Comparison of ENCODE assay signal across 34 cellular contexts in genomic region chr2:158962074-158962473, GRCh38.
"Had no signal": no experiment of that assay in that cellular context is flagged by ENCODE, and none has a peak within 500 bp of the region (broad histone marks: within the 10 kb centered on the region; RNA-seq: fewer than 3 reads in every experiment).

No MANE protein-coding gene starts in this region.

- ATAC-seq: activated CD4-positive, alpha-beta T cell treated with anti-CD3 and anti-CD28 coated beads for 36 hours; activated CD4-positive, CD25-positive, alpha-beta regulatory T cell treated with anti-CD3 and anti-CD28 coated beads, Interleukin-2, amount 50 U/mL, for 24 hours; activated CD8-positive, alpha-beta memory T cell treated with anti-CD3 and anti-CD28 coated beads, Interleukin-2, amount 10 ng/mL, durations not matched to agents 7 days and 5 days; activated CD8-positive, alpha-beta T cell treated with anti-CD3 and anti-CD28 coated beads, Interleukin-2, amount 10 ng/mL, durations not matched to agents 7 days and 5 days; activated naive CD4-positive, alpha-beta T cell treated with anti-CD3 and anti-CD28 coated beads, Interleukin-2, amount 50 U/mL, for 72 hours; body of pancreas had no signal

- H3K9me3 ChIP-seq: adrenal gland, body of pancreas, breast epithelium had no signal

- H3K36me3 Mint-ChIP-seq: activated CD8-positive, alpha-beta memory T cell treated with anti-CD3 and anti-CD28 coated beads, Interleukin-2, amount 10 ng/mL, durations not matched to agents 7 days and 5 days; activated naive CD4-positive, alpha-beta T cell treated with anti-CD3 and anti-CD28 coated beads, Interleukin-2, amount 50 U/mL, for 72 hours; activated naive CD8-positive, alpha-beta T cell treated with anti-CD3 and anti-CD28 coated beads for 36 hours had no signal

- H3K4me1 Mint-ChIP-seq: activated CD4-positive, alpha-beta memory T cell treated with anti-CD3 and anti-CD28 coated beads, Interleukin-2, amount 10 ng/mL, durations not matched to agents 7 days and 5 days; activated CD4-positive, alpha-beta T cell treated with anti-CD3 and anti-CD28 coated beads for 36 hours; activated CD4-positive, alpha-beta T cell treated with anti-CD3 and anti-CD28 coated beads, Interleukin-2, amount 10 ng/mL, durations not matched to agents 7 days and 5 days; activated CD8-positive, alpha-beta memory T cell treated with anti-CD3 and anti-CD28 coated beads, Interleukin-2, amount 10 ng/mL, durations not matched to agents 7 days and 5 days; activated naive CD8-positive, alpha-beta T cell treated with anti-CD3 and anti-CD28 coated beads for 36 hours had no signal

- H3K27me3 ChIP-seq: adrenal gland, body of pancreas, brain microvascular endothelial cell, breast epithelium had no signal

- H3K9me3 Mint-ChIP-seq: activated CD4-positive, alpha-beta memory T cell treated with anti-CD3 and anti-CD28 coated beads, Interleukin-2, amount 10 ng/mL, durations not matched to agents 7 days and 5 days; activated CD4-positive, alpha-beta T cell treated with anti-CD3 and anti-CD28 coated beads, Interleukin-2, amount 10 ng/mL, durations not matched to agents 7 days and 5 days; activated naive CD4-positive, alpha-beta T cell treated with anti-CD3 and anti-CD28 coated beads for 36 hours; activated naive CD4-positive, alpha-beta T cell treated with anti-CD3 and anti-CD28 coated beads, Interleukin-2, amount 50 U/mL, for 72 hours; activated naive CD8-positive, alpha-beta T cell treated with anti-CD3 and anti-CD28 coated beads for 36 hours; activated T-cell treated with anti-CD3 and anti-CD28 coated beads, Interleukin-2, amount 50 U/mL, for 24 hours; activated T-helper 2 cell treated with anti-CD3 and anti-CD28 coated beads, Interferon-gamma antibody, Interleukin-2, Interleukin-4, amounts not matched to agents 10 μg/mL and 5 μg/mL and 100 μg/mL, durations not matched to agents 14 hours and 24 hours and 36 hours; T-helper 1 cell treated with Interleukin-12 subunit alpha and Interleukin-12 subunit beta and Interleukin-4 antibody, amounts not matched to agents 30 μg/mL and 1 μg/mL, for 36 hours; T-helper 2 cell treated with Interferon-gamma antibody and Interleukin-4, amounts not matched to agents 5 μg/mL and 100 μg/mL, for 36 hours had no signal

- H3K27ac ChIP-seq: adrenal gland, body of pancreas, brain microvascular endothelial cell, breast epithelium, VCaP had no signal

- H3K4me3 Mint-ChIP-seq: activated CD4-positive, alpha-beta memory T cell treated with anti-CD3 and anti-CD28 coated beads, Interleukin-2, amount 10 ng/mL, durations not matched to agents 7 days and 5 days; activated CD4-positive, alpha-beta T cell treated with anti-CD3 and anti-CD28 coated beads for 36 hours; activated CD4-positive, alpha-beta T cell treated with anti-CD3 and anti-CD28 coated beads, Interleukin-2, amount 10 ng/mL, durations not matched to agents 7 days and 5 days; activated CD8-positive, alpha-beta memory T cell treated with anti-CD3 and anti-CD28 coated beads, Interleukin-2, amount 10 ng/mL, durations not matched to agents 7 days and 5 days; activated CD8-positive, alpha-beta T cell treated with anti-CD3 and anti-CD28 coated beads, Interleukin-2, amount 10 ng/mL, durations not matched to agents 7 days and 5 days; activated naive CD4-positive, alpha-beta T cell treated with anti-CD3 and anti-CD28 coated beads for 36 hours; activated naive CD8-positive, alpha-beta T cell treated with anti-CD3 and anti-CD28 coated beads for 36 hours; activated T-cell treated with anti-CD3 and anti-CD28 coated beads, Interleukin-2, amount 50 U/mL, for 24 hours; T-helper 1 cell treated with Interleukin-12 subunit alpha and Interleukin-12 subunit beta and Interleukin-4 antibody, amounts not matched to agents 30 μg/mL and 1 μg/mL, for 36 hours; T-helper 2 cell treated with Interferon-gamma antibody and Interleukin-4, amounts not matched to agents 5 μg/mL and 100 μg/mL, for 36 hours had no signal

- H3K4me3 ChIP-seq: adrenal gland, body of pancreas, breast epithelium had no signal

- H3K36me3 ChIP-seq: adrenal gland, brain microvascular endothelial cell, breast epithelium had no signal

- DNase-seq: activated CD4-positive, alpha-beta memory T cell treated with anti-CD3 and anti-CD28 coated beads, Interleukin-2, amount 10 ng/mL, durations not matched to agents 7 days and 5 days; activated CD4-positive, alpha-beta T cell treated with anti-CD3 and anti-CD28 coated beads for 1 hour; activated CD4-positive, alpha-beta T cell treated with anti-CD3 and anti-CD28 coated beads for 36 hours; activated CD4-positive, alpha-beta T cell treated with anti-CD3 and anti-CD28 coated beads for 48 hours; activated CD4-positive, alpha-beta T cell treated with anti-CD3 and anti-CD28 coated beads, Interleukin-2, amount 10 ng/mL, durations not matched to agents 7 days and 5 days; activated CD4-positive, alpha-beta T cell treated with anti-CD3 and anti-CD28 coated beads, Interleukin-2, amount 50 U/mL, for 48 hours; activated CD4-positive, CD25-positive, alpha-beta regulatory T cell; activated CD8-positive, alpha-beta memory T cell treated with anti-CD3 and anti-CD28 coated beads for 24 hours; activated CD8-positive, alpha-beta memory T cell treated with anti-CD3 and anti-CD28 coated beads, Interleukin-2, amount 10 ng/mL, durations not matched to agents 7 days and 5 days; activated CD8-positive, alpha-beta memory T cell treated with anti-CD3 and anti-CD28 coated beads, Interleukin-2, amount 50 U/mL, for 48 hours; activated CD8-positive, alpha-beta T cell treated with anti-CD3 and anti-CD28 coated beads, Interleukin-2, amount 10 ng/mL, durations not matched to agents 7 days and 5 days; activated effector memory CD4-positive, alpha-beta T cell treated with Interleukin-2 at 50 U/mL for 16 hours; activated gamma-delta T cell; activated naive CD4-positive, alpha-beta T cell treated with anti-CD3 and anti-CD28 coated beads for 36 hours; activated naive CD4-positive, alpha-beta T cell treated with anti-CD3 and anti-CD28 coated beads, Interleukin-2, amount 50 U/mL, for 16 hours; activated naive CD8-positive, alpha-beta T cell treated with anti-CD3 and anti-CD28 coated beads for 36 hours; activated T-cell treated with anti-CD3 and anti-CD28 coated beads, Interleukin-2, amount 50 U/mL, for 24 hours; activated T-cell treated with anti-CD3 and anti-CD28 coated beads, Interleukin-2, amount 50 U/mL, for 48 hours; adrenal gland; amniotic stem cell; aorta; body of pancreas; brain microvascular endothelial cell; central memory CD4-positive, alpha-beta T cell; T-helper 1 cell; T-helper 2 cell; T-helper 9 cell had no signal

- H3K4me1 ChIP-seq: breast epithelium had no signal

- H3K27ac Mint-ChIP-seq: activated CD4-positive, alpha-beta memory T cell treated with anti-CD3 and anti-CD28 coated beads, Interleukin-2, amount 10 ng/mL, durations not matched to agents 7 days and 5 days; activated CD4-positive, alpha-beta T cell treated with anti-CD3 and anti-CD28 coated beads for 36 hours; activated CD4-positive, alpha-beta T cell treated with anti-CD3 and anti-CD28 coated beads, Interleukin-2, amount 10 ng/mL, durations not matched to agents 7 days and 5 days; activated CD8-positive, alpha-beta memory T cell treated with anti-CD3 and anti-CD28 coated beads, Interleukin-2, amount 10 ng/mL, durations not matched to agents 7 days and 5 days; activated CD8-positive, alpha-beta T cell treated with anti-CD3 and anti-CD28 coated beads, Interleukin-2, amount 10 ng/mL, durations not matched to agents 7 days and 5 days; activated naive CD4-positive, alpha-beta T cell treated with anti-CD3 and anti-CD28 coated beads for 36 hours; activated naive CD4-positive, alpha-beta T cell treated with anti-CD3 and anti-CD28 coated beads, Interleukin-2, amount 50 U/mL, for 72 hours; activated naive CD8-positive, alpha-beta T cell treated with anti-CD3 and anti-CD28 coated beads for 36 hours; activated T-cell treated with anti-CD3 and anti-CD28 coated beads, Interleukin-2, amount 50 U/mL, for 24 hours; activated T-helper 2 cell treated with anti-CD3 and anti-CD28 coated beads, Interferon-gamma antibody, Interleukin-2, Interleukin-4, amounts not matched to agents 10 μg/mL and 5 μg/mL and 100 μg/mL, durations not matched to agents 14 hours and 24 hours and 36 hours; T-helper 1 cell treated with Interleukin-12 subunit alpha and Interleukin-12 subunit beta and Interleukin-4 antibody, amounts not matched to agents 30 μg/mL and 1 μg/mL, for 36 hours; T-helper 2 cell treated with Interferon-gamma antibody and Interleukin-4, amounts not matched to agents 5 μg/mL and 100 μg/mL, for 36 hours had no signal
